ENCODE assay signal across 8 cellular contexts in genomic region chr10:7819126-7819470, GRCh38. TPM values are rescaled to one million over a fixed set of nuclear protein-coding genes. Genes with fewer than 3 reads are reported as not detected.
A peak's percentile ranks its signal among the peaks of the same experiment; 100 is the strongest.
DNase-seq lines count a peak whose midpoint lies in the region; ATAC-seq lines count a peak whose summit lies in the region.

No MANE protein-coding gene starts in this region.

- peak; percentile 68 for DNase-seq in DMS114 treated with DMSO at 0.1 percent for 48 hours (lab: John Stamatoyannopoulos, UW; ENCODE audit: unreplicated experiment)
- peak; percentile 48 for DNase-seq in SW480 (ENCODE audit: low spot score)
- peak; percentile 50 for DNase-seq in cerebellum (ENCODE audit: low spot score)
- peak; percentile 53 for DNase-seq in kidney tubule cell (ENCODE audit: low spot score)
- peak; percentile 17 for DNase-seq in stimulated activated CD4-positive, alpha-beta T cell treated with anti-CD3 and anti-CD28 coated beads, Interleukin-1b, Interleukin-23, amount 100 ng/mL, for 48 hours
- no peak for DNase-seq in NCI-H526 treated with DMSO at 0.1 percent for 48 hours (lab: John Stamatoyannopoulos, UW)

- ATAC-seq in GM19452 (IDR thresholded peaks at IDR 0.05; ENCODE audit: unreplicated experiment) = peak; percentile 41
- ATAC-seq in HG03520 (IDR thresholded peaks at IDR 0.05; ENCODE audit: unreplicated experiment) = peak; percentile 41

RNA-seq across cellular contexts. Expression of gene TAF3, which starts 0.8 kb away (rescaled TPM):
- total RNA-seq in cerebellum = 3.2 TPM

RNA-seq across cellular contexts. Expression of gene ATP5F1C, which starts 31.1 kb away (rescaled TPM):
- total RNA-seq in cerebellum = 166 TPM

RNA-seq across cellular contexts. Expression of gene KIN, which starts 31.3 kb away (rescaled TPM):
- total RNA-seq in cerebellum = 11.1 TPM
